16 cellular contexts compared by ENCODE assay signal in the genomic region with DNA sequence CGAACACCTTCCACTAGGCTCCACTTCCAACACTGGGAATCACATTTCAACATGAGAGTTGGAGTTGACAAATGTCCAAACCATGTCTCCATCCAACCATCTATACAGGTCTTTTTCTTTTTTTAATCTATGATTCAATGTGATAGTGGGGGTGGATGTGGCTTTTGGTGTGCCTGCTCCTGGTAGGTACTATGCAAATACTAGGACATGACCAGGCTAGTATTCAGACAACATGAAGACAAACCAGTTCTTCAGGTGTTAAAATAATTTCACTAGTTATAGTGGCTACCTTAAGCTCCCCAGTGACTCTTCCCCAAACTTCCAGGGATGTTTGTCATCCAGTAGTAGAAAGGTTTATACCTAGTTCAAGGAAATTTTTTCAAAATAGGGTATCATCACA.
"Had no signal": no experiment of that assay in that cellular context is flagged by ENCODE, and none has a peak within 500 bp of the region (broad histone marks: within the 10 kb centered on the region; RNA-seq: fewer than 3 reads in every experiment).

No MANE protein-coding gene starts in this region.

- H3K27me3 ChIP-seq: right lobe of liver, tibial nerve, uterus had no signal

- H3K4me1 ChIP-seq: psoas muscle, right lobe of liver, tibial nerve, uterus had no signal

- ATAC-seq: psoas muscle, right lobe of liver had no signal

- H3K27ac ChIP-seq: psoas muscle, right lobe of liver, tibial nerve, uterus had no signal

- DNase-seq: activated CD4-positive, alpha-beta T cell treated with anti-CD3 and anti-CD28 coated beads, Interleukin-2, amount 10 ng/mL, durations not matched to agents 7 days and 5 days; activated CD8-positive, alpha-beta memory T cell treated with anti-CD3 and anti-CD28 coated beads for 24 hours; activated naive CD8-positive, alpha-beta T cell treated with anti-CD3 and anti-CD28 coated beads, Interleukin-2, amount 10 ng/mL, durations not matched to agents 7 days and 5 days; cortex of kidney; effector CD4-positive, alpha-beta T cell; foreskin melanocyte; nephron progenitor cell; occipital lobe; psoas muscle; right lobe of liver; stimulated activated CD4-positive, alpha-beta T cell treated with anti-CD3 and anti-CD28 coated beads, Interleukin-4, amount 100 ng/mL, for 4 hours; stimulated activated CD8-positive, alpha-beta memory T cell treated with anti-CD3 and anti-CD28 coated beads, Interleukin-4, amount 100 ng/mL, for 48 hours; stimulated activated naive CD4-positive, alpha-beta T cell treated with Interleukin-2 at 50 U/mL for 16 hours; substantia nigra; uterus had no signal
